ENCODE assay signal across 17 cellular contexts in genomic region chr3:10145685-10146084, GRCh38. TPM values are rescaled to one million over a fixed set of nuclear protein-coding genes. Genes with fewer than 3 reads are reported as not detected.
DNase-seq lines count a peak whose midpoint lies in the region; ATAC-seq lines count a peak whose summit lies in the region.
"Had no signal": no experiment of that assay in that cellular context is flagged by ENCODE, and none has a peak within 500 bp of the region (broad histone marks: within the 10 kb centered on the region; RNA-seq: fewer than 3 reads in every experiment).

No MANE protein-coding gene starts in this region.

- H3K27me3 Mint-ChIP-seq in CD8-positive, alpha-beta memory T cell: no peaks in the 10 kb centered on the region
- H3K27me3 Mint-ChIP-seq in T-helper 17 cell (no peaks in the 10 kb centered on the region), immature natural killer cell (ENCODE audit: low read depth in 3 of 3) (peaks cover under 1 to 10% (median 10%) of the 10 kb centered on the region in 3 donors)

- H2BK12ac ChIP-seq in neuronal stem cell (ENCODE audit: low read length): no peak overlapping the region

- ATAC-seq in T-helper 17 cell (no peak), GM18502 (IDR thresholded peaks at IDR 0.05; ENCODE audit: poor library complexity, unreplicated experiment) (no peak), GM18873 (IDR thresholded peaks at IDR 0.05; ENCODE audit: low FRiP score, unreplicated experiment) (no peak)

- no peak overlapping the region for H3K18ac ChIP-seq in neuronal stem cell (ENCODE audit: low read length)

- no peak overlapping the region for H2AFZ ChIP-seq in neuronal stem cell (ENCODE audit: low read length)

- H3K36me3 Mint-ChIP-seq in CD8-positive, alpha-beta memory T cell: peaks cover 0 to 55% (median 10%) of the 10 kb centered on the region in 3 donors
- H3K36me3 Mint-ChIP-seq in T-helper 17 cell (ENCODE audit: low read depth) (peaks cover 4% of the 10 kb centered on the region), immature natural killer cell (peaks cover 0 to 29% (median 4%) of the 10 kb centered on the region in 3 donors)

- WGBS in neuronal stem cell (ENCODE audit: extremely low coverage in 2 of 2, insufficient read length in 2 of 2, insufficient replicate concordance in 1 of 2), 2 donors: no CpG with 5 or more reads among the region's 4 CpGs

- H3K4me2 ChIP-seq in BLaER1 (peak overlapping the region; percentile 87; the same call in 1 of the 2 replicates), neuronal stem cell (ENCODE audit: insufficient read depth, low read length, poor library complexity, severe bottlenecking) (no peak overlapping the region)

- peak overlapping the region in 7 of 8 donors; percentile 25 to 94 (median 72) for H3K27ac Mint-ChIP-seq in CD8-positive, alpha-beta memory T cell
- peak overlapping the region; percentile 82 for H3K27ac Mint-ChIP-seq in T-helper 17 cell
- peak overlapping the region in 5 of 6 donors; percentile 20 to 78 (median 74) for H3K27ac Mint-ChIP-seq in immature natural killer cell

- H3K14ac ChIP-seq in neuronal stem cell (ENCODE audit: low read length): no peak overlapping the region

- H3K9ac ChIP-seq in BLaER1: no peak overlapping the region
- no peak overlapping the region for H3K9ac ChIP-seq in neuronal stem cell (ENCODE audit: low read depth, low read length, poor library complexity)

- H3K9me3 ChIP-seq in BLaER1: no peaks in the 10 kb centered on the region
- no peaks in the 10 kb centered on the region for H3K9me3 ChIP-seq in CD8-positive, alpha-beta memory T cell (ENCODE audit: low read length)
- no peaks in the 10 kb centered on the region for H3K9me3 ChIP-seq in T-helper 17 cell (ENCODE audit: control insufficient read depth, low read length, poor library complexity, severe bottlenecking)
- H3K9me3 ChIP-seq in neuronal stem cell (replicated peaks in 1 of 2; ENCODE audit: control insufficient read depth in 2 of 2, insufficient read depth in 1 of 2, low read depth in 1 of 2, low read length in 2 of 2): peaks cover 0 to 25% of the 10 kb centered on the region in 2 donors

- no peak overlapping the region for H4K91ac ChIP-seq in neuronal stem cell (ENCODE audit: low read depth, low read length, poor library complexity)

- H2BK5ac ChIP-seq in neuronal stem cell (ENCODE audit: low read length): no peak overlapping the region

- H3K36me3 ChIP-seq in BLaER1: peaks cover 71% of the 10 kb centered on the region
- peaks cover 21% of the 10 kb centered on the region for H3K36me3 ChIP-seq in CD8-positive, alpha-beta memory T cell (ENCODE audit: insufficient read depth, low read length)
- peaks cover 10 to 72% of the 10 kb centered on the region in 2 donors for H3K36me3 ChIP-seq in neuronal stem cell (replicated peaks in 1 of 2; ENCODE audit: control insufficient read depth in 2 of 2, insufficient read depth in 2 of 2, low read length in 2 of 2)

- DNase-seq in CD8-positive, alpha-beta memory T cell: no peak
- no peak for DNase-seq in T-helper 17 cell
- no peak for DNase-seq in immature natural killer cell
- DNase-seq in neuronal stem cell (ENCODE audit: low spot score): no peak
- no peak for DNase-seq in NCI-H748 treated with DMSO at 0.1 percent for 48 hours (lab: John Stamatoyannopoulos, UW)
- DNase-seq: C1 segment of cervical spinal cord; islet precursor cell; Karpas-422; NCI-H2029 treated with DMSO at 0.1 percent for 48 hours; retina; stimulated activated CD4-positive, alpha-beta T cell treated with anti-CD3 and anti-CD28 coated beads, Interleukin-4, amount 100 ng/mL, for 4 hours had no signal

- no peaks in the 10 kb centered on the region for H3K27me3 ChIP-seq in BLaER1
- H3K27me3 ChIP-seq in CD8-positive, alpha-beta memory T cell (ENCODE audit: insufficient read depth, low read length, poor library complexity, severe bottlenecking): no peaks in the 10 kb centered on the region
- H3K27me3 ChIP-seq in neuronal stem cell (ENCODE audit: control insufficient read depth in 3 of 3, insufficient read depth in 3 of 3, low read depth in 1 of 3, low read length in 3 of 3): no peaks in the 10 kb centered on the region

- H2AK5ac ChIP-seq in neuronal stem cell (ENCODE audit: low read depth, low read length): no peak overlapping the region

- H3K9me3 Mint-ChIP-seq in CD8-positive, alpha-beta memory T cell: no peaks in the 10 kb centered on the region
- no peaks in the 10 kb centered on the region for H3K9me3 Mint-ChIP-seq in immature natural killer cell

- no peak overlapping the region for H4K8ac ChIP-seq in neuronal stem cell (ENCODE audit: low read depth, low read length)

- H3K4me3 Mint-ChIP-seq in CD8-positive, alpha-beta memory T cell: peak overlapping the region; percentile 23 to 79 (median 72)
- H3K4me3 Mint-ChIP-seq in T-helper 17 cell (peak overlapping the region; percentile 65), immature natural killer cell (peak overlapping the region; percentile 28 to 79 (median 60))

- H3K79me1 ChIP-seq in neuronal stem cell (ENCODE audit: low read depth, low read length): peaks cover 6% of the 10 kb centered on the region

- H2BK120ac ChIP-seq in neuronal stem cell (ENCODE audit: low read depth, low read length): no peak overlapping the region

- H3K4me1 Mint-ChIP-seq in CD8-positive, alpha-beta memory T cell: peaks cover 38 to 56% (median 51%) of the 10 kb centered on the region in 3 donors
- H3K4me1 Mint-ChIP-seq in T-helper 17 cell (peaks cover 26% of the 10 kb centered on the region), immature natural killer cell (peaks cover 54 to 66% of the 10 kb centered on the region in 2 donors)

- H3K4ac ChIP-seq in neuronal stem cell (ENCODE audit: low read length): no peak overlapping the region

- H3K4me3 ChIP-seq in BLaER1 (no peak overlapping the region), neuronal stem cell (ENCODE audit: low read length in 2 of 2) (no peak overlapping the region)
- H3K4me3 ChIP-seq in CD8-positive, alpha-beta memory T cell (ENCODE audit: low read length): no peak overlapping the region

- H3K27ac ChIP-seq in BLaER1 (no peak overlapping the region), neuronal stem cell (replicated peaks; ENCODE audit: low read length) (no peak overlapping the region)
- no peak overlapping the region for H3K27ac ChIP-seq in CD8-positive, alpha-beta memory T cell (ENCODE audit: low read depth, low read length)
- H3K27ac ChIP-seq: VCaP had no signal

- CTCF ChIA-PET in CD8-positive, alpha-beta memory T cell (lab: Charles Lee): interaction anchor here (0.7 kb wide), 1 partner anchor 17 kb away, joined by 3 read pairs; no protein-coding TSS in a partner anchor

- POLR2A ChIA-PET in CD8-positive, alpha-beta memory T cell (lab: Charles Lee): interaction anchor here (0.6 kb wide), 1 partner anchor 75 kb away, joined by 3 read pairs; no protein-coding TSS in a partner anchor

- H3K4me1 ChIP-seq in BLaER1 (peaks cover 39% of the 10 kb centered on the region), neuronal stem cell (ENCODE audit: control insufficient read depth in 2 of 2, insufficient read depth in 1 of 2, low read depth in 1 of 2, low read length in 2 of 2) (peaks cover 5 to 9% of the 10 kb centered on the region in 2 donors)
- H3K4me1 ChIP-seq in CD8-positive, alpha-beta memory T cell (ENCODE audit: insufficient read depth, low read length): peaks cover 30% of the 10 kb centered on the region

- H4K20me1 ChIP-seq in BLaER1: peaks cover 86% of the 10 kb centered on the region

- H3K23ac ChIP-seq in neuronal stem cell (ENCODE audit: low read depth, low read length, poor library complexity): no peak overlapping the region

- no peak overlapping the region for H2BK15ac ChIP-seq in neuronal stem cell (ENCODE audit: low read length)

RNA-seq across cellular contexts. Expression of gene VHL, which starts 4.1 kb away (rescaled TPM):
- total RNA-seq in CD8-positive, alpha-beta memory T cell: 10 to 100 TPM; 38.5 to 38.6 TPM
- polyA plus RNA-seq in CD8-positive, alpha-beta memory T cell: 36.4 TPM
- total RNA-seq in T-helper 17 cell: 10 to 100 TPM; 56.3 to 63.7 TPM
- polyA plus RNA-seq in immature natural killer cell: 10 to 100 TPM in 2 of 3 donors, 1 to 10 TPM in 1; 6.6 to 47.8 (median 12.7) TPM
- 46.6 TPM for polyA plus RNA-seq in neuronal stem cell (2013, experiment 1 of 2)
- polyA plus RNA-seq in neuronal stem cell (2013, experiment 2 of 2): 47.3 TPM

RNA-seq across cellular contexts. Expression of gene IRAK2, which starts 19.0 kb away (rescaled TPM):
- total RNA-seq in CD8-positive, alpha-beta memory T cell: 1 to 10 TPM; 5.0 to 5.1 TPM
- polyA plus RNA-seq in CD8-positive, alpha-beta memory T cell: 10.3 TPM
- total RNA-seq in T-helper 17 cell: 1 to 10 TPM; 4.6 to 5.0 TPM
- polyA plus RNA-seq in immature natural killer cell: 10 to 100 TPM; 14.5 to 37.5 (median 37.1) TPM
- 0.45 TPM for polyA plus RNA-seq in neuronal stem cell (2013, experiment 1 of 2)
- polyA plus RNA-seq in neuronal stem cell (2013, experiment 2 of 2): 0.54 TPM

RNA-seq across cellular contexts. Expression of gene BRK1, which starts 30.2 kb away (rescaled TPM):
- 100 to 1,000 TPM; 105 to 106 TPM for total RNA-seq in CD8-positive, alpha-beta memory T cell
- 230 TPM for polyA plus RNA-seq in CD8-positive, alpha-beta memory T cell
- 10 to 100 TPM; 52.4 to 53.8 TPM for total RNA-seq in T-helper 17 cell
- 100 to 1,000 TPM; 290 to 348 (median 301) TPM for polyA plus RNA-seq in immature natural killer cell
- polyA plus RNA-seq in neuronal stem cell (2013, experiment 1 of 2): 144 TPM
- 140 TPM for polyA plus RNA-seq in neuronal stem cell (2013, experiment 2 of 2)

RNA-seq across cellular contexts. Expression of gene FANCD2OS, which starts 37.6 kb away (rescaled TPM):
- not detected for total RNA-seq in CD8-positive, alpha-beta memory T cell
- not detected for polyA plus RNA-seq in CD8-positive, alpha-beta memory T cell
- not detected for total RNA-seq in T-helper 17 cell
- not detected for polyA plus RNA-seq in immature natural killer cell
- polyA plus RNA-seq in neuronal stem cell (2013, experiment 1 of 2): not detected
- not detected for polyA plus RNA-seq in neuronal stem cell (2013, experiment 2 of 2)
- total RNA-seq: G401, glomerular endothelial cell had no signal
